Comparison of ENCODE assay signal across 10 cellular contexts in genomic region chr22:48097723-48098122, GRCh38.
DNase-seq lines count a peak whose midpoint lies in the region; ATAC-seq lines count a peak whose summit lies in the region.
"Had no signal": no experiment of that assay in that cellular context is flagged by ENCODE, and none has a peak within 500 bp of the region (broad histone marks: within the 10 kb centered on the region; RNA-seq: fewer than 3 reads in every experiment).

No MANE protein-coding gene starts in this region.

- no peak overlapping the region for H2BK5ac ChIP-seq in mesenchymal stem cell (ENCODE audit: low read depth, low read length, poor library complexity, severe bottlenecking)

- H3K9ac ChIP-seq in mesenchymal stem cell (ENCODE audit: low read length) = no peak overlapping the region

- H3K9me3 ChIP-seq in mesenchymal stem cell (ENCODE audit: control insufficient read depth, low read length) = no peaks in the 10 kb centered on the region
- H3K9me3 ChIP-seq: left ventricle myocardium inferior had no signal

- peaks cover 0 to 12% of the 10 kb centered on the region in 2 experiments for H3K27me3 ChIP-seq in mesenchymal stem cell (ENCODE audit: control insufficient read depth in 1 of 2, insufficient read depth in 1 of 2, low read length in 2 of 2)

- no peaks in the 10 kb centered on the region for H3K79me1 ChIP-seq in mesenchymal stem cell (replicated peaks; ENCODE audit: low read length, poor library complexity, severe bottlenecking)

- no peak overlapping the region for H3K4me2 ChIP-seq in mesenchymal stem cell (ENCODE audit: low read length, poor library complexity, severe bottlenecking)

- H3K4me1 ChIP-seq in mesenchymal stem cell (ENCODE audit: control insufficient read depth, insufficient read depth, low read depth, low read length) = no peaks in the 10 kb centered on the region
- H3K4me1 ChIP-seq: left ventricle myocardium inferior had no signal

- H2AFZ ChIP-seq in mesenchymal stem cell (ENCODE audit: low read depth, low read length) = no peak overlapping the region

- no peak overlapping the region for H3K14ac ChIP-seq in mesenchymal stem cell (ENCODE audit: low read length in 2 of 2)

- DNase-seq in islet precursor cell (peak; percentile 13), NCI-H2107 treated with DMSO at 0.1 percent for 48 hours (lab: John Stamatoyannopoulos, UW; ENCODE audit: unreplicated experiment) (no peak), NCI-H1930 (lab: John Stamatoyannopoulos, UW) (no peak), mesenchymal stem cell (no peak)
- DNase-seq: left ventricle myocardium inferior, OCI-M1 had no signal

- no peak overlapping the region for H3K4me3 ChIP-seq in mesenchymal stem cell (ENCODE audit: insufficient read depth in 1 of 2, low read depth in 1 of 2, low read length in 2 of 2)
- H3K4me3 ChIP-seq: left ventricle myocardium inferior had no signal

- H3K18ac ChIP-seq in mesenchymal stem cell (ENCODE audit: low read depth in 1 of 2, low read length in 2 of 2) = no peak overlapping the region

- H3K27ac ChIP-seq in mesenchymal stem cell (ENCODE audit: low read length, poor library complexity, severe bottlenecking) = no peak overlapping the region
- H3K27ac ChIP-seq: left ventricle myocardium inferior had no signal

- ATAC-seq in GM18867 (IDR thresholded peaks at IDR 0.05; ENCODE audit: unreplicated experiment) = peak; percentile 15
- peak; percentile 16 for ATAC-seq in GM21447 (IDR thresholded peaks at IDR 0.05; ENCODE audit: unreplicated experiment)
- ATAC-seq in HG03432 (IDR thresholded peaks at IDR 0.05; ENCODE audit: unreplicated experiment) = peak; percentile 15
- ATAC-seq: HCT116 had no signal

- H4K91ac ChIP-seq in mesenchymal stem cell (ENCODE audit: low read length) = no peak overlapping the region

- no peak overlapping the region for H2BK15ac ChIP-seq in mesenchymal stem cell (ENCODE audit: low read depth, poor library complexity, severe bottlenecking)

- no peak overlapping the region for H3K4ac ChIP-seq in mesenchymal stem cell (ENCODE audit: low read depth in 1 of 2, low read length in 2 of 2)

- no peaks in the 10 kb centered on the region for H3K36me3 ChIP-seq in mesenchymal stem cell (ENCODE audit: control insufficient read depth in 1 of 2, insufficient read depth in 2 of 2, low read depth in 1 of 2, low read length in 2 of 2)
- H3K36me3 ChIP-seq: left ventricle myocardium inferior had no signal

- no peak overlapping the region for H2AK5ac ChIP-seq in mesenchymal stem cell (ENCODE audit: low read length, severe bottlenecking)

- 77% methylated on average over 5 of the region's 7 CpGs for WGBS in mesenchymal stem cell

- H3K23ac ChIP-seq in mesenchymal stem cell (ENCODE audit: low read length in 2 of 2) = no peak overlapping the region

- no peak overlapping the region for H2BK12ac ChIP-seq in mesenchymal stem cell (ENCODE audit: low read length in 2 of 2)

- no peak overlapping the region for H4K8ac ChIP-seq in mesenchymal stem cell (ENCODE audit: low read length)

- H2BK120ac ChIP-seq in mesenchymal stem cell (ENCODE audit: low read depth, low read length) = no peak overlapping the region
